Comparison of ENCODE assay signal across 24 cellular contexts in the genomic region with DNA sequence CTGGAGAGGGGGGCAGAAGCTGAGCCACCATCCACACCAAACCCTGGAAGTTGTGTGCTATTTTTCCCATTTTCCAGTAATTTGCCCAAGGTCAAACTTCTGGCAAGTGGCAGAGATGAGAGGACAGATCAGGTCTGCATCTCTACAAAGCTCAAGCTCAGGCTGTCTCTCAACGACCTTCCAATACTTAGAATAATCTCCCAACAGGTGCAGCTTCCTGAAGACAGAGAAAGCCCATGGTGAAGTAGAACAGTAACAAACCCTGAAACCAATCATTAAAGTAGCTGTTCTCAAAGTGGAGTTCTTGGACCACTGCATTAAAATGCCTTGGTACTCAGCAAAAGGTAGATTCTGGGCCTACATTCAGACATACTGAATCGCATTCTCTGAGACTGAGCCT. TPM values are rescaled to one million over a fixed set of nuclear protein-coding genes. Genes with fewer than 3 reads are reported as not detected.
A peak's percentile ranks its signal among the peaks of the same experiment; 100 is the strongest.
DNase-seq lines count a peak whose midpoint lies in the region; ATAC-seq and TF ChIP-seq lines count a peak whose summit lies in the region.
"Had no signal": no experiment of that assay in that cellular context is flagged by ENCODE, and none has a peak within 500 bp of the region (broad histone marks: within the 10 kb centered on the region; RNA-seq: fewer than 3 reads in every experiment).

No MANE protein-coding gene starts in this region.

- no peak for TF ChIP-seq CTCF in KMS-11 (conservative IDR thresholded peaks at IDR 0.05; ENCODE audit: low read depth, low read length)
- no peak for TF ChIP-seq CTCF in activated B cell treated with CpG ODN at 0.5 μM for 24 hours (IDR thresholded peaks at IDR 0.05)
- TF ChIP-seq CTCF in parathyroid adenoma (IDR thresholded peaks at IDR 0.05), result no peak

- no peaks in the 10 kb centered on the region for H3K27me3 ChIP-seq in CD8-positive, alpha-beta memory T cell (ENCODE audit: insufficient read depth, low read length, poor library complexity, severe bottlenecking)
- H3K27me3 ChIP-seq in KMS-11 (ENCODE audit: insufficient read depth, low read depth) (no peaks in the 10 kb centered on the region), parathyroid adenoma (ENCODE audit: control insufficient read depth, insufficient read depth, low read length) (no peaks in the 10 kb centered on the region)
- H3K27me3 ChIP-seq: BLaER1 treated with 17β-estradiol and CSF1 and Interleukin-3, amounts not matched to agents 10 nM and 100 nM; body of pancreas; upper lobe of left lung had no signal

- H3K79me2 ChIP-seq in KMS-11 (ENCODE audit: insufficient read depth, low read depth) (peaks cover 38% of the 10 kb centered on the region; the same call in 1 of the 2 replicates), parathyroid adenoma (peaks cover 34% of the 10 kb centered on the region)

- H2AFZ ChIP-seq in KMS-11 (ENCODE audit: low read depth), result no peak overlapping the region
- no peak overlapping the region for H2AFZ ChIP-seq in parathyroid adenoma

- no peak for DNase-seq in CD8-positive, alpha-beta memory T cell
- no peak for DNase-seq in activated B cell treated with CpG ODN at 0.5 μM for 24 hours
- DNase-seq in MV-4-11 (lab: John Stamatoyannopoulos, UW), result no peak
- DNase-seq in pons (ENCODE audit: low spot score), result no peak
- DNase-seq in left colon, result no peak
- DNase-seq: activated CD4-positive, alpha-beta T cell treated with anti-CD3 and anti-CD28 coated beads, Interleukin-2, amount 50 U/mL, for 48 hours; activated CD4-positive, CD25-positive, alpha-beta regulatory T cell treated with anti-CD3 and anti-CD28 coated beads, Interleukin-2, amount 50 U/mL, for 72 hours; activated naive CD4-positive, alpha-beta T cell treated with anti-CD3 and anti-CD28 coated beads for 36 hours; body of pancreas; Calu3; GF-D8; GOT3; HFFc6; kidney; OCI-M1; stimulated activated naive CD4-positive, alpha-beta T cell; upper lobe of left lung had no signal

- peaks cover 68 to 90% (median 88%) of the 10 kb centered on the region in 3 donors for H3K4me1 Mint-ChIP-seq in CD8-positive, alpha-beta memory T cell
- peaks cover 88% of the 10 kb centered on the region for H3K4me1 Mint-ChIP-seq in activated B cell treated with CpG ODN at 0.5 μM for 24 hours

- peaks cover 0 to 2% (median 0%) of the 10 kb centered on the region in 3 donors for H3K36me3 Mint-ChIP-seq in CD8-positive, alpha-beta memory T cell
- peaks cover 16% of the 10 kb centered on the region for H3K36me3 Mint-ChIP-seq in activated B cell treated with CpG ODN at 0.5 μM for 24 hours (ENCODE audit: low read depth)

- POLR2A ChIA-PET in CD8-positive, alpha-beta memory T cell (lab: Charles Lee), result interaction anchor here (0.6 kb wide), 1 partner anchor 12 kb away, joined by 3 read pairs; no protein-coding TSS in a partner anchor
- POLR2A ChIA-PET in activated B cell treated with CpG ODN at 0.5 μM for 24 hours (lab: Charles Lee), result interaction anchor here (0.7 to 1.4 kb wide), 7 partner anchors 9 to 50 kb away, joined by 3 to 6 read pairs (median 4); no protein-coding TSS in a partner anchor

- H3K9me3 Mint-ChIP-seq in CD8-positive, alpha-beta memory T cell, result no peaks in the 10 kb centered on the region
- H3K9me3 Mint-ChIP-seq in activated B cell treated with CpG ODN at 0.5 μM for 24 hours, result no peaks in the 10 kb centered on the region
- H3K9me3 Mint-ChIP-seq: activated naive CD4-positive, alpha-beta T cell treated with anti-CD3 and anti-CD28 coated beads for 36 hours; activated T-helper 1 cell treated with anti-CD3 and anti-CD28 coated beads, Interleukin-12 subunit alpha, Interleukin-12 subunit beta, Interleukin-2, Interleukin-4 antibody, amounts not matched to agents 30 ng/mL and 10 ng/mL and 1 ng/mL, durations not matched to agents 14 hours and 24 hours and 36 hours; HFFc6; T-helper 1 cell treated with Interleukin-12 subunit alpha and Interleukin-12 subunit beta and Interleukin-4 antibody, amounts not matched to agents 30 μg/mL and 1 μg/mL, for 36 hours had no signal

- intact Hi-C loops in activated B cell treated with CpG ODN at 0.5 μM for 24 hours (cut with micrococcal nuclease) (no loop called here), left colon (cut with DNase I, micrococcal nuclease) (no loop called here)

- H3K27me3 Mint-ChIP-seq in CD8-positive, alpha-beta memory T cell, result no peaks in the 10 kb centered on the region
- no peaks in the 10 kb centered on the region for H3K27me3 Mint-ChIP-seq in activated B cell treated with CpG ODN at 0.5 μM for 24 hours
- H3K27me3 Mint-ChIP-seq: dendritic cell treated with granulocyte-macrophage colony-stimulating factor and Interleukin-4, amounts not matched to agents 40 ng/mL and 50 ng/mL, for 4 days had no signal

- H3K4me1 ChIP-seq in CD8-positive, alpha-beta memory T cell (ENCODE audit: insufficient read depth, low read length), result peaks cover 20% of the 10 kb centered on the region
- H3K4me1 ChIP-seq in KMS-11 (ENCODE audit: low read depth, poor library complexity, severe bottlenecking) (peaks cover 59% of the 10 kb centered on the region), parathyroid adenoma (peaks cover 13% of the 10 kb centered on the region)

- H3K4me2 ChIP-seq in KMS-11, result peak overlapping the region; percentile 45
- no peak overlapping the region for H3K4me2 ChIP-seq in parathyroid adenoma (ENCODE audit: low read length)

- H3K9ac ChIP-seq in KMS-11 (no peak overlapping the region; the same call in 1 of the 2 replicates), parathyroid adenoma (no peak overlapping the region)
- H3K9ac ChIP-seq: BLaER1 treated with 17β-estradiol and CSF1 and Interleukin-3, amounts not matched to agents 10 nM and 100 nM had no signal

- CTCF ChIA-PET in CD8-positive, alpha-beta memory T cell (lab: Charles Lee), result no interaction called here
- CTCF ChIA-PET in activated B cell treated with CpG ODN at 0.5 μM for 24 hours (lab: Charles Lee), result interaction anchor here (0.6 kb wide), 1 partner anchor 125 kb away, joined by 3 read pairs; no protein-coding TSS in a partner anchor

- H4K20me1 ChIP-seq in KMS-11 (ENCODE audit: insufficient read depth), result 0 out of 2 replicates have a peak, but pooled peaks cover under 1% of the 10 kb centered on the region

- peak; percentile 17 for ATAC-seq in activated B cell treated with CpG ODN at 0.5 μM for 24 hours (ENCODE audit: low read depth)
- no peak for ATAC-seq in GM21619 (IDR thresholded peaks at IDR 0.05; ENCODE audit: unreplicated experiment)
- no peak for ATAC-seq in left colon
- ATAC-seq: body of pancreas had no signal

- H3K9me3 ChIP-seq in CD8-positive, alpha-beta memory T cell (ENCODE audit: low read length), result no peaks in the 10 kb centered on the region
- H3K9me3 ChIP-seq in parathyroid adenoma (ENCODE audit: control insufficient read depth, low read length), result no peaks in the 10 kb centered on the region
- H3K9me3 ChIP-seq: body of pancreas, upper lobe of left lung had no signal

- peak overlapping the region in 5 of 8 donors; percentile 14 to 41 (median 30) for H3K27ac Mint-ChIP-seq in CD8-positive, alpha-beta memory T cell
- H3K27ac Mint-ChIP-seq in activated B cell treated with CpG ODN at 0.5 μM for 24 hours, result peak overlapping the region; percentile 64
- H3K27ac Mint-ChIP-seq: activated naive CD4-positive, alpha-beta T cell treated with anti-CD3 and anti-CD28 coated beads for 36 hours; activated T-helper 1 cell treated with anti-CD3 and anti-CD28 coated beads, Interleukin-12 subunit alpha, Interleukin-12 subunit beta, Interleukin-2, Interleukin-4 antibody, amounts not matched to agents 30 ng/mL and 10 ng/mL and 1 ng/mL, durations not matched to agents 14 hours and 24 hours and 36 hours; dendritic cell treated with granulocyte-macrophage colony-stimulating factor and Interleukin-4, amounts not matched to agents 40 ng/mL and 50 ng/mL, for 4 days; HFFc6; T-helper 1 cell treated with Interleukin-12 subunit alpha and Interleukin-12 subunit beta and Interleukin-4 antibody, amounts not matched to agents 30 μg/mL and 1 μg/mL, for 36 hours had no signal

- H3K36me3 ChIP-seq in CD8-positive, alpha-beta memory T cell (ENCODE audit: insufficient read depth, low read length), result no peaks in the 10 kb centered on the region
- H3K36me3 ChIP-seq in KMS-11 (ENCODE audit: insufficient read depth), result no peaks in the 10 kb centered on the region
- H3K36me3 ChIP-seq in parathyroid adenoma (ENCODE audit: control insufficient read depth, insufficient read depth, low read length), result no peaks in the 10 kb centered on the region
- H3K36me3 ChIP-seq: upper lobe of left lung had no signal

- no peak overlapping the region for H3K4me3 ChIP-seq in CD8-positive, alpha-beta memory T cell (ENCODE audit: low read length)
- H3K4me3 ChIP-seq in KMS-11 (IDR thresholded peaks at IDR 0.05; ENCODE audit: insufficient read depth, low read depth, low read length) (peak overlapping the region; percentile 23), parathyroid adenoma (ENCODE audit: low read depth, low read length) (no peak overlapping the region)
- H3K4me3 ChIP-seq: BLaER1 treated with 17β-estradiol and CSF1 and Interleukin-3, amounts not matched to agents 10 nM and 100 nM; body of pancreas; upper lobe of left lung had no signal

- peak overlapping the region in 2 of 7 donors; percentile 30 to 62 for H3K4me3 Mint-ChIP-seq in CD8-positive, alpha-beta memory T cell
- H3K4me3 Mint-ChIP-seq in activated B cell treated with CpG ODN at 0.5 μM for 24 hours, result peak overlapping the region; percentile 36
- H3K4me3 Mint-ChIP-seq: activated naive CD4-positive, alpha-beta T cell treated with anti-CD3 and anti-CD28 coated beads for 36 hours; activated T-helper 1 cell treated with anti-CD3 and anti-CD28 coated beads, Interleukin-12 subunit alpha, Interleukin-12 subunit beta, Interleukin-2, Interleukin-4 antibody, amounts not matched to agents 30 ng/mL and 10 ng/mL and 1 ng/mL, durations not matched to agents 14 hours and 24 hours and 36 hours; dendritic cell treated with granulocyte-macrophage colony-stimulating factor and Interleukin-4, amounts not matched to agents 40 ng/mL and 50 ng/mL, for 4 days; HFFc6; T-helper 1 cell treated with Interleukin-12 subunit alpha and Interleukin-12 subunit beta and Interleukin-4 antibody, amounts not matched to agents 30 μg/mL and 1 μg/mL, for 36 hours had no signal

- H3K27ac ChIP-seq in CD8-positive, alpha-beta memory T cell (ENCODE audit: low read depth, low read length), result no peak overlapping the region
- H3K27ac ChIP-seq in KMS-11 (peak overlapping the region; percentile 31; the same call in 1 of the 2 replicates), parathyroid adenoma (peak overlapping the region; percentile 51)
- H3K27ac ChIP-seq: BLaER1 treated with 17β-estradiol and CSF1 and Interleukin-3, amounts not matched to agents 10 nM and 100 nM; body of pancreas; upper lobe of left lung had no signal

RNA-seq across cellular contexts. Expression of gene TMEM131, which starts 37.6 kb away (rescaled TPM):
- 10 to 100 TPM; 34.7 to 35.4 TPM for total RNA-seq in CD8-positive, alpha-beta memory T cell
- 14.4 TPM for polyA plus RNA-seq in CD8-positive, alpha-beta memory T cell
- 121 and 146 TPM in 2 replicates for total RNA-seq in activated B cell treated with CpG ODN at 0.5 μM for 24 hours
- total RNA-seq in left colon, result 10 to 100 TPM; 80.6 to 89.5 TPM
